8 cellular contexts compared by ENCODE assay signal in the genomic region with DNA sequence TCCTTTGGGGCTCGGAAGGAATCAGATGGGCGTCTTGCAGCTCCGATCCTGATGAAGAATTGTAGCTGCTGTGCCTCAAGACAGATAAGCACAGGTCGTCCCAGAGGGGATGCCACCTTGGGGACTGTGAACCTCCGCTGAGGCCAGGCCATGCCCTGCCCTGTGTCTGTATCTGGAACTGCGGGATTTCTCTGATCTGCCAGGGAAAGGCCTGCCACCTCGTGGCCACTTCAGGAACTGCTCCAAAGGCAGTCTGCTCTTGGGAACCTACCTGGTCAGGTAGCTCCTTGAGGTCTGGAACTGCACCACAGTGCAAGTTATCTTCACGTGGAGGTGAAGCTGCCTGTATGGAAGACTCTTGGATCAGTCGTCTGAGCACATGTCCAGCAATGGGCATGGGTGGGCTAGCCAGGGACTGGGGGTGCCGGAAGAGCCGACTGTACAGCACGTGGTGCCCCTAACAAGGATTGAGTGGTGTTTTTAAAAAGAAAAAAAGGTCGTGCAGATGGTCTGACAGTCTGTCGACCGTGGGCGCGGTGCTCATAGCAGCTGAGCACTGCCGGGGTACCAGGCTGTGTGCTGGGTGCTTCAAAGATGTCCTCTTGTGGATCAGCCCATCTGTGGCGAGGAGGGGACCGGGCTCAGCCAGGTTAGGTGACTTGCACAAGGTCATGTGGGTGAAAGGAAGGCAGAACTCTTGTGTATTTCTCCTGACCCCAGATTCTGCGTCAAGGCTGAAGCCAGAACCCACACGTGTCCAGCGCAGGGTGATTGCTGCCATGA. TPM values are rescaled to one million over a fixed set of nuclear protein-coding genes. Genes with fewer than 3 reads are reported as not detected.
A peak's percentile ranks its signal among the peaks of the same experiment; 100 is the strongest.
DNase-seq lines count a peak whose midpoint lies in the region; ATAC-seq, FAIRE-seq and TF ChIP-seq lines count a peak whose summit lies in the region.

No MANE protein-coding gene starts in this region.

- H3K9me3 ChIP-seq in ascending aorta (no peaks in the 10 kb centered on the region), small intestine (ENCODE audit: control insufficient read depth, low read depth) (no peaks in the 10 kb centered on the region)

- H3K4me3 ChIP-seq in HFF-Myc (replicated peaks; ENCODE audit: low read depth, low read length) (no peak overlapping the region), ascending aorta (no peak overlapping the region), small intestine (ENCODE audit: low read depth in 1 of 2, low read length in 2 of 2) (no peak overlapping the region)

- 36 to 40% (median 37%) methylated on average over 23 of the region's 23 CpGs for WGBS in small intestine, 3 donors

- intact Hi-C loops in ascending aorta (cut with DNase I) = loop anchor here (1.0 to 10.0 kb wide), 2 partner anchors 97 to 496 kb away; a partner anchor contains a TSS

- H3K4me1 ChIP-seq in ascending aorta (peaks cover 10 to 18% of the 10 kb centered on the region in 2 donors), small intestine (ENCODE audit: control insufficient read depth in 2 of 2, insufficient read depth in 1 of 2, low read depth in 1 of 2, low read length in 1 of 2) (peaks cover 0 to 8% of the 10 kb centered on the region in 2 donors)

- H3K27me3 ChIP-seq in ascending aorta = no peaks in the 10 kb centered on the region
- H3K27me3 ChIP-seq in small intestine (ENCODE audit: control insufficient read depth in 2 of 2, insufficient read depth in 2 of 2, low read length in 2 of 2) = no peaks in the 10 kb centered on the region

- no peak for FAIRE-seq in small intestine (lab: Jason Lieb, UNC)

- ATAC-seq in HG02588 (IDR thresholded peaks at IDR 0.05; ENCODE audit: unreplicated experiment) = no peak

- H3K27ac ChIP-seq in ascending aorta (no peak overlapping the region), small intestine (ENCODE audit: low read depth in 1 of 2, low read length in 1 of 2) (no peak overlapping the region)

- DNase-seq in GF-D8 (lab: John Stamatoyannopoulos, UW) (peak; percentile 48), HFF-Myc (ENCODE audit: extremely low read depth, low read depth) (no peak), NCI-H2029 (lab: John Stamatoyannopoulos, UW) (peak; percentile 64), T1000 (lab: John Stamatoyannopoulos, UW) (peak; percentile 28), ascending aorta (ENCODE audit: low spot score in 2 of 2) (peak in 1 of 2 donors; percentile 88), hypothalamus (lab: John Stamatoyannopoulos, UW) (peak in 47 of 51 donors; percentile 6 to 83 (median 57)), small intestine (peak; percentile 89)

- peak; percentile 98 for TF ChIP-seq CTCF in HFF-Myc (IDR thresholded peaks at IDR 0.05; ENCODE audit: low read depth, low read length, missing control alignments)
- peak; percentile 91 to 100 (median 96) for TF ChIP-seq CTCF in ascending aorta (IDR thresholded peaks at IDR 0.05)

- no peaks in the 10 kb centered on the region for H3K36me3 ChIP-seq in ascending aorta
- H3K36me3 ChIP-seq in small intestine (ENCODE audit: control insufficient read depth in 2 of 2, insufficient read depth in 2 of 2, low read length in 2 of 2) = no peaks in the 10 kb centered on the region

RNA-seq across cellular contexts. Expression of a gene that starts 3.1 kb away (rescaled TPM):
- total RNA-seq in ascending aorta = 42.5 TPM
- polyA plus RNA-seq in small intestine = 10 to 100 TPM; 27.6 to 36.8 (median 27.7) TPM

RNA-seq across cellular contexts. Expression of a gene that starts 27.7 kb away (rescaled TPM):
- 37.3 TPM for total RNA-seq in ascending aorta
- 10 to 100 TPM; 13.5 to 14.7 (median 14.5) TPM for polyA plus RNA-seq in small intestine
